ENCODE assay signal across 11 cellular contexts in genomic region chr1:16984717-16985116, GRCh38. TPM values are rescaled to one million over a fixed set of nuclear protein-coding genes. Genes with fewer than 3 reads are reported as not detected.
DNase-seq lines count a peak whose midpoint lies in the region; ATAC-seq lines count a peak whose summit lies in the region.
"Had no signal": no experiment of that assay in that cellular context is flagged by ENCODE, and none has a peak within 500 bp of the region (broad histone marks: within the 10 kb centered on the region; RNA-seq: fewer than 3 reads in every experiment).

No MANE protein-coding gene starts in this region.

- intact Hi-C loops in sciatic nerve (cut with DNase I), result no loop called here

- peaks cover 8% of the 10 kb centered on the region for H3K36me3 ChIP-seq in adipocyte (ENCODE audit: control insufficient read depth, insufficient read depth, low read length, severe bottlenecking)

- no peak overlapping the region for H3K9ac ChIP-seq in adipocyte (ENCODE audit: low read length)

- ATAC-seq in sciatic nerve, result peak; percentile 65
- ATAC-seq in HG03457 (IDR thresholded peaks at IDR 0.05; ENCODE audit: unreplicated experiment), result no peak
- ATAC-seq in HG02970 (IDR thresholded peaks at IDR 0.05; ENCODE audit: low FRiP score, unreplicated experiment), result no peak

- no peaks in the 10 kb centered on the region for H3K27me3 ChIP-seq in adipocyte (replicated peaks; ENCODE audit: control insufficient read depth, insufficient read depth, low read length)

- DNase-seq in GM04503 (ENCODE audit: low read depth), result peak; percentile 61
- DNase-seq in adipocyte (ENCODE audit: low read depth), result peak; percentile 82
- DNase-seq in glomerular visceral epithelial cell (ENCODE audit: extremely low spot score), result peak; percentile 70
- peak; percentile 78 for DNase-seq in sciatic nerve (ENCODE audit: low spot score)
- DNase-seq in NCI-H1436 treated with DMSO at 0.1 percent for 48 hours (lab: John Stamatoyannopoulos, UW), result no peak
- DNase-seq in ACHN, result no peak
- DNase-seq: activated CD4-positive, alpha-beta T cell treated with anti-CD3 and anti-CD28 coated beads, Interleukin-2, amount 10 ng/mL, durations not matched to agents 7 days and 5 days; cortex of kidney had no signal

- no peak overlapping the region for H3K4me3 ChIP-seq in adipocyte (ENCODE audit: low read length)

- in situ Hi-C loops in ACHN (cut with HindIII; ENCODE audit: low pct_ligation_motif_present, low pct_unique_long_range_greater_than_20kb, low sequenced_read_pairs), result no loop called here

- H3K4me1 ChIP-seq in adipocyte (ENCODE audit: control insufficient read depth, insufficient read depth, low read length), result peaks cover 17% of the 10 kb centered on the region

- no peaks in the 10 kb centered on the region for H3K9me3 ChIP-seq in adipocyte (ENCODE audit: control insufficient read depth, low read length)

RNA-seq across cellular contexts. Expression of gene MFAP2, which starts 4.3 kb away (rescaled TPM):
- total RNA-seq in sciatic nerve, result 17.3 TPM
- total RNA-seq: activated CD4-positive, alpha-beta T cell treated with anti-CD3 and anti-CD28 coated beads, Interleukin-2, amount 10 ng/mL, durations not matched to agents 7 days and 5 days; mononuclear cell had no signal

RNA-seq across cellular contexts. Expression of gene ATP13A2, which starts 27.0 kb away (rescaled TPM):
- 40.8 TPM for total RNA-seq in sciatic nerve

Comparison
In these comparisons a context has a peak if more than half of its experiments do, and no peak if none do; other contexts are left out.
1. DNase-seq: peak in GM04503 (single experiment), adipocyte (single experiment), glomerular visceral epithelial cell (single experiment) and sciatic nerve (single experiment); none in NCI-H1436 treated with DMSO at 0.1 percent for 48 hours (single experiment) and ACHN (single experiment).